In the genomic region with DNA sequence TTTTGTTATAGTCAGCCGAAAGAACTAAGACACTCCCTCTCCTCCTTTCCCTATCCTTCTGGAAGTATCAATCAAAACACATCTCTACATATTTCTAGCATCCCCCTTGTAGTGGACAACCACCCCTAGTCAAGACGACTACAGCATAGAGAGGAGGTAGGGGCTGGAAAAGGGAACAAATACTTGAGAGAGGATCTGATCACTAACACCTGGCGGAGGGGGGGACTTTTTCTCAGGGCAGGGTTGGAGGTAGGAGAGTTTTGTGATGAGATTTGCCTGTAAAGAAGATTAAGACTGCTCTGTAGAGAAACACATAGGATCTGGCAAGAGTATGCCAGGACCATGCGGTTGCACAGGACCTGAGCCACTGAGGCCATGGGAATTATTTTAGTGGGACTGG, we compare ENCODE assay signal across 20 cellular contexts.
"Had no signal": no experiment of that assay in that cellular context is flagged by ENCODE, and none has a peak within 500 bp of the region (broad histone marks: within the 10 kb centered on the region; RNA-seq: fewer than 3 reads in every experiment).

No MANE protein-coding gene starts in this region.

- DNase-seq: KBM-7, MV-4-11, NCI-H1048, NCI-H1105, NCI-H1417, NCI-H1436 treated with DMSO at 0.1 percent for 48 hours, NCI-H1694, NCI-H187 treated with DMSO at 0.1 percent for 48 hours, NCI-H2029 treated with DMSO at 0.1 percent for 48 hours, NCI-H2171 treated with DMSO at 0.1 percent for 48 hours, NCI-H345, NCI-H446 treated with DMSO at 0.1 percent for 48 hours, NCI-H510A treated with DMSO at 0.1 percent for 48 hours, NCI-H526, PC-3, SHP77, SK-N-SH had no signal

- H3K4me2 ChIP-seq: SK-N-SH had no signal

- FAIRE-seq: HTR-8/SVneo had no signal

- H3K27ac ChIP-seq: HL-60, RWPE1 had no signal

- H3K9ac ChIP-seq: SK-N-SH had no signal

- H3K9me3 ChIP-seq: SK-N-SH had no signal
